10 cellular contexts compared by ENCODE assay signal in genomic region chr6:100460650-100461204, GRCh38. TPM values are rescaled to one million over a fixed set of nuclear protein-coding genes. Genes with fewer than 3 reads are reported as not detected.
DNase-seq lines count a peak whose midpoint lies in the region; ATAC-seq and TF ChIP-seq lines count a peak whose summit lies in the region.
"Had no signal": no experiment of that assay in that cellular context is flagged by ENCODE, and none has a peak within 500 bp of the region (broad histone marks: within the 10 kb centered on the region; RNA-seq: fewer than 3 reads in every experiment).

No MANE protein-coding gene starts in this region.

- TF ChIP-seq CTCF in WERI-Rb-1 (IDR thresholded peaks at IDR 0.05; ENCODE audit: low read depth, low read length) (peak; percentile 61), right atrium auricular region (IDR thresholded peaks at IDR 0.05) (peak in 1 of 2 donors; percentile 27)

- peak overlapping the region; percentile 57 for H3K4me3 ChIP-seq in CD4-positive, CD25-positive, alpha-beta regulatory T cell (ENCODE audit: low read depth, low read length)
- H3K4me3 ChIP-seq in HUES64 (ENCODE audit: low read length) (0 out of 2 replicates have a peak overlapping the region, but pooled peaks have one; percentile 13), WERI-Rb-1 (ENCODE audit: low read depth, low read length) (peak overlapping the region; percentile 44), right atrium auricular region (no peak overlapping the region)

- H3K4me1 ChIP-seq in CD4-positive, CD25-positive, alpha-beta regulatory T cell (ENCODE audit: control insufficient read depth, insufficient read depth, low read length, poor library complexity, severe bottlenecking): peaks cover 37% of the 10 kb centered on the region
- H3K4me1 ChIP-seq in HUES64 (ENCODE audit: insufficient read depth, low read length) (peaks cover 50% of the 10 kb centered on the region), right atrium auricular region (peaks cover 2 to 27% of the 10 kb centered on the region in 2 donors)

- no peak overlapping the region for H3K27ac Mint-ChIP-seq in CD4-positive, CD25-positive, alpha-beta regulatory T cell
- H3K27ac Mint-ChIP-seq: activated naive CD8-positive, alpha-beta T cell had no signal

- H3K9me3 ChIP-seq in CD4-positive, CD25-positive, alpha-beta regulatory T cell (ENCODE audit: control insufficient read depth in 2 of 2, low read length in 2 of 2): peaks cover 14 to 24% of the 10 kb centered on the region in 2 experiments
- no peaks in the 10 kb centered on the region for H3K9me3 ChIP-seq in HUES64 (ENCODE audit: insufficient read depth, low read depth, low read length)
- H3K9me3 ChIP-seq in WERI-Rb-1 (ENCODE audit: severe bottlenecking): peaks cover 6% of the 10 kb centered on the region
- no peaks in the 10 kb centered on the region for H3K9me3 ChIP-seq in right atrium auricular region

- H3K9me3 Mint-ChIP-seq in CD4-positive, CD25-positive, alpha-beta regulatory T cell: peaks cover 0 to 33% (median 5%) of the 10 kb centered on the region in 7 donors

- no peak overlapping the region for H3K9ac ChIP-seq in HUES64 (ENCODE audit: low read depth, low read length)

- peaks cover 49% of the 10 kb centered on the region for H3K27me3 Mint-ChIP-seq in CD4-positive, CD25-positive, alpha-beta regulatory T cell

- H3K27me3 ChIP-seq in CD4-positive, CD25-positive, alpha-beta regulatory T cell (ENCODE audit: control insufficient read depth, insufficient read depth, low read length): peaks cover 62% of the 10 kb centered on the region
- H3K27me3 ChIP-seq in HUES64 (ENCODE audit: insufficient read depth, low read length): peaks cover 100% of the 10 kb centered on the region
- peaks cover 30% of the 10 kb centered on the region for H3K27me3 ChIP-seq in WERI-Rb-1 (ENCODE audit: insufficient read depth, low read depth, severe bottlenecking)
- peaks cover 83 to 97% of the 10 kb centered on the region in 2 donors for H3K27me3 ChIP-seq in right atrium auricular region

- no peak for DNase-seq in CD4-positive, CD25-positive, alpha-beta regulatory T cell
- DNase-seq in WERI-Rb-1 (no peak), myocyte (ENCODE audit: low read depth) (peak; percentile 69), right atrium auricular region (ENCODE audit: low spot score) (no peak)
- no peak for DNase-seq in NK-92 treated with Interleukin-12 subunit alpha and Interleukin-12 subunit beta, amount 100 ng/mL, for 24 hours (lab: John Stamatoyannopoulos, UW)
- DNase-seq: stimulated activated CD4-positive, alpha-beta T cell treated with anti-CD3 and anti-CD28 coated beads, Interleukin-4, amount 100 ng/mL, for 4 hours had no signal

- H3K4me1 Mint-ChIP-seq in CD4-positive, CD25-positive, alpha-beta regulatory T cell: peaks cover 13 to 41% (median 25%) of the 10 kb centered on the region in 4 donors

- H3K36me3 ChIP-seq in CD4-positive, CD25-positive, alpha-beta regulatory T cell (ENCODE audit: control insufficient read depth, insufficient read depth, low read length): no peaks in the 10 kb centered on the region
- no peaks in the 10 kb centered on the region for H3K36me3 ChIP-seq in HUES64 (ENCODE audit: insufficient read depth, low read length)
- H3K36me3 ChIP-seq in WERI-Rb-1: no peaks in the 10 kb centered on the region
- no peaks in the 10 kb centered on the region for H3K36me3 ChIP-seq in right atrium auricular region

- no peaks in the 10 kb centered on the region for H3K36me3 Mint-ChIP-seq in CD4-positive, CD25-positive, alpha-beta regulatory T cell

- 0% methylated on average over 6 of the region's 9 CpGs for WGBS in HUES64

- peak overlapping the region in 3 of 4 donors; percentile 38 to 86 (median 71) for H3K4me3 Mint-ChIP-seq in CD4-positive, CD25-positive, alpha-beta regulatory T cell
- H3K4me3 Mint-ChIP-seq: activated naive CD8-positive, alpha-beta T cell had no signal

- ATAC-seq in CD4-positive, CD25-positive, alpha-beta regulatory T cell (ENCODE audit: low read depth in 2 of 2): no peak
- ATAC-seq in GM19328 (IDR thresholded peaks at IDR 0.05; ENCODE audit: unreplicated experiment) (no peak), GM21381 (IDR thresholded peaks at IDR 0.05; ENCODE audit: unreplicated experiment) (no peak)

- no peak overlapping the region for H3K27ac ChIP-seq in CD4-positive, CD25-positive, alpha-beta regulatory T cell (ENCODE audit: insufficient read depth, low read length, poor library complexity, severe bottlenecking)
- no peak overlapping the region for H3K27ac ChIP-seq in HUES64 (ENCODE audit: low read depth, low read length)
- no peak overlapping the region for H3K27ac ChIP-seq in WERI-Rb-1
- no peak overlapping the region for H3K27ac ChIP-seq in right atrium auricular region

RNA-seq across cellular contexts. Expression of gene SIM1, which starts 4.0 kb away (rescaled TPM):
- 0.64 TPM for total RNA-seq in CD4-positive, CD25-positive, alpha-beta regulatory T cell
- under 1 TPM in 2 of 4 donors, not detected in 2; 0.39 to 0.51 TPM for polyA plus RNA-seq in CD4-positive, CD25-positive, alpha-beta regulatory T cell
- polyA plus RNA-seq in HUES64 (2013, experiment 1 of 2): 0.30 TPM
- polyA plus RNA-seq in HUES64 (2013, experiment 2 of 2): 0.06 TPM
- total RNA-seq in myocyte (29.7 and 39.7 TPM in 2 replicates), right atrium auricular region (not detected)
- 2.8 TPM for polyA plus RNA-seq in myocyte (2012)

Comparison
In these comparisons a context has a peak if more than half of its experiments do, and no peak if none do; other contexts are left out.
1. H3K4me3 ChIP-seq: peak in CD4-positive, CD25-positive, alpha-beta regulatory T cell (single experiment), HUES64 (single experiment) and WERI-Rb-1 (single experiment); none in right atrium auricular region (0 of 2).
2. RNA of gene SIM1, which starts 4.0 kb away (total RNA-seq): 29.7 to 39.7 TPM in myocyte; 0.64 TPM in CD4-positive, CD25-positive, alpha-beta regulatory T cell (single experiment) and not detected in right atrium auricular region; every median in the first group is over 10 times any median in the second.